ENCODE assay signal across 17 cellular contexts in the genomic region with DNA sequence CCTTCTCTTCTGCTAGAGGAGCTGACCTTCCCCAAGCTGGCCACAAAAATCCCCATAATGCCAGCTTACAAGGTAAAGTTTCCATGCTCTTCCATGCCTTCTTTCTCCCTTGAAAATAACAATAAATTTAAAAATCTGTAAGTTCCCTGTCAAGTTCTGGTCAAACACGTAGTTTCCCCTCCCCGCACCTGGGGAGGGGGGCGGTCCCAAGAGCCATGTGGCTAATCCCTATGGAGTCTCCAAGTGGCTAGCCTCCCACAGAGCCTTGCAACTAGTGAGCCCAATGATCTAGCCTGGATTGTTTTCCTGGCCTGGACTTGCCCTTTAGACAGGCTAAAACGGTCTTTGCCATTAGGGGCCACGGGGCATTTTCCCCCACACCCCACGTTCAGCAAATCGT. TPM values are rescaled to one million over a fixed set of nuclear protein-coding genes. Genes with fewer than 3 reads are reported as not detected.
"Had no signal": no experiment of that assay in that cellular context is flagged by ENCODE, and none has a peak within 500 bp of the region (broad histone marks: within the 10 kb centered on the region; RNA-seq: fewer than 3 reads in every experiment).

No MANE protein-coding gene starts in this region.

- DNase-seq: activated CD8-positive, alpha-beta memory T cell treated with anti-CD3 and anti-CD28 coated beads for 24 hours; activated CD8-positive, alpha-beta memory T cell treated with anti-CD3 and anti-CD28 coated beads, Interleukin-2, amount 50 U/mL, for 48 hours; activated naive CD4-positive, alpha-beta T cell treated with Interleukin-2 at 50 U/mL for 16 hours; activated naive CD8-positive, alpha-beta T cell treated with anti-CD3 and anti-CD28 coated beads for 36 hours; activated T-cell treated with anti-CD3 and anti-CD28 coated beads, Interleukin-2, amount 50 U/mL, for 48 hours; effector memory CD4-positive, alpha-beta T cell; hypothalamus; mucosa of descending colon; stimulated activated CD4-positive, alpha-beta T cell treated with anti-CD3 and anti-CD28 coated beads, Interleukin-2, amount 100 ng/mL, for 48 hours; stimulated activated CD8-positive, alpha-beta memory T cell treated with anti-CD3 and anti-CD28 coated beads, Interleukin-4, amount 100 ng/mL, for 48 hours; stimulated activated naive B cell treated with anti-CD40 and anti-IgM and Interleukin-4, amounts not matched to agents 10 μg/mL and 1 μg/mL and 100 μg/mL, for 72 hours; T-helper 1 cell; testis; WERI-Rb-1 had no signal

- H3K4me3 ChIP-seq: breast epithelium, mucosa of descending colon, testis, vagina had no signal

- H3K9me3 ChIP-seq: breast epithelium, mucosa of descending colon, testis, vagina had no signal

- H3K36me3 ChIP-seq: breast epithelium, vagina, WERI-Rb-1 had no signal

- ATAC-seq: esophagus mucosa; mucosa of descending colon; stimulated activated naive B cell treated with anti-CD40 and anti-IgM and Interleukin-4, amounts not matched to agents 10 μg/mL and 1 μg/mL and 100 μg/mL, for 72 hours had no signal

- H3K4me1 ChIP-seq: breast epithelium, testis, vagina had no signal

- H3K27me3 ChIP-seq: testis, vagina had no signal

- H3K27ac ChIP-seq: breast epithelium, testis, vagina, WERI-Rb-1 had no signal

RNA-seq across cellular contexts. Expression of gene NRK, which starts 2.1 kb away (rescaled TPM):
- total RNA-seq: activated naive CD8-positive, alpha-beta T cell treated with anti-CD3 and anti-CD28 coated beads for 36 hours; esophagus mucosa had no signal
